21 cellular contexts compared by ENCODE assay signal in genomic region chr15:62639906-62640605, GRCh38.
"Had no signal": no experiment of that assay in that cellular context is flagged by ENCODE, and none has a peak within 500 bp of the region (broad histone marks: within the 10 kb centered on the region; RNA-seq: fewer than 3 reads in every experiment).

No MANE protein-coding gene starts in this region.

- H3K36me3 Mint-ChIP-seq: naive thymus-derived CD4-positive, alpha-beta T cell; type B pancreatic cell had no signal

- H3K9me3 ChIP-seq: neutrophil, stomach, thyroid gland had no signal

- ATAC-seq: left lobe of liver; naive thymus-derived CD4-positive, alpha-beta T cell; sciatic nerve had no signal

- H3K4me3 Mint-ChIP-seq: naive thymus-derived CD4-positive, alpha-beta T cell; type B pancreatic cell had no signal

- H3K27me3 Mint-ChIP-seq: type B pancreatic cell had no signal

- H3K4me1 ChIP-seq: parathyroid adenoma, thyroid gland had no signal

- H3K36me3 ChIP-seq: neutrophil, stomach, thyroid gland had no signal

- H3K4me1 Mint-ChIP-seq: naive thymus-derived CD4-positive, alpha-beta T cell had no signal

- DNase-seq: caudate nucleus; cerebellar nuclear complex; cortex of kidney; effector memory CD4-positive, alpha-beta T cell; mesendoderm; midbrain; naive thymus-derived CD4-positive, alpha-beta T cell; stimulated activated CD4-positive, alpha-beta T cell treated with anti-CD3 and anti-CD28 coated beads, Interleukin-12 subunit alpha, Interleukin-12 subunit beta, amount 100 ng/mL, for 4 hours; stimulated activated CD4-positive, alpha-beta T cell treated with anti-CD3 and anti-CD28 coated beads, Interleukin-1b, Interleukin-23, amount 100 ng/mL, for 48 hours; stimulated activated CD4-positive, alpha-beta T cell treated with anti-CD3 and anti-CD28 coated beads, Interleukin-4, amount 100 ng/mL, for 1 hour; stimulated activated CD8-positive, alpha-beta memory T cell treated with anti-CD3 and anti-CD28 coated beads, Interleukin-4, amount 100 ng/mL, for 48 hours; stimulated activated naive CD4-positive, alpha-beta T cell treated with Interleukin-2 at 50 U/mL for 16 hours; stomach; thyroid gland had no signal

- H3K27ac Mint-ChIP-seq: naive thymus-derived CD4-positive, alpha-beta T cell; progenitor cell of endocrine pancreas; type B pancreatic cell had no signal

- H3K27me3 ChIP-seq: stomach, thyroid gland had no signal

- H3K4me3 ChIP-seq: smooth muscle cell, stomach, thyroid gland had no signal

- H3K9me3 Mint-ChIP-seq: naive thymus-derived CD4-positive, alpha-beta T cell; type B pancreatic cell had no signal
